8 cellular contexts compared by ENCODE assay signal in the genomic region with DNA sequence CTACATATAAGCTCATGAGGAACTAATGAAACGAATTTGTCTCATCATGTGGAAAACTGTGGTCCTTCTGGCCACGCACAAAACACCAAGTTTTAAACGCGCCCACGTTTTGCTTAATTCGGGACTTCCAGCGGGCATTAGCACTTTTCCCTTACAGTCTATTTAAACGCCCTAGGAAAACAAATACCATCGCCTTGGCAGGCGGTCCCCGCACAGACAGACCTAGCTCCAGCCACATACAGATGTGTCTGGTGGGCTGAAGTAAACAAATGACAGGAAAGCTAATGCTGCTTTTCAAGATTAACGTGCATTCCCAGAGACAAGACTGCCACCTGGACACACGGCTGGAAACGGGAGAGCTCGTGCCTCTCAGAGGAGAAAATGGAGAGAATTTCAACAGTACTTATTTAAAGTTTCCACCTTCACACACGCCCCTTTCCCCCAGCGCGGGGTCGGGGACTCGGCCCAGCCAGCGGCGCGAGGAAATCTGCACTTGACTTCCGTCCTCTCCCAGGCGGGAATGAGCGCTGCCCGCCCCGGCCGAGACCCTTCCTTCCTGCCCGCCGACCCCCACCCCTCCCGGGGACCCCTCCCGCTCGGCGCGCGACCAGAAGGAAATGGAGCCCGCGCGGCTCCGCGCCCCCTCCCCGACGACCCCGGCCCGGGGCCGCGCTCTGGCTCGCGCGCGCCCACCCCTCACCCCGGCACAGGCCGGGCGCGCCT. TPM values are rescaled to one million over a fixed set of nuclear protein-coding genes. Genes with fewer than 3 reads are reported as not detected.
DNase-seq lines count a peak whose midpoint lies in the region; ATAC-seq, FAIRE-seq and TF ChIP-seq lines count a peak whose summit lies in the region.

No MANE protein-coding gene starts in this region.

- TF ChIP-seq CTCF in astrocyte (IDR thresholded peaks at IDR 0.05; ENCODE audit: insufficient read depth, low read depth, low read length), result no peak
- no peak for TF ChIP-seq CTCF in retinal pigment epithelial cell (conservative IDR thresholded peaks at IDR 0.05; ENCODE audit: low read depth, low read length)

- peaks cover 17% of the 10 kb centered on the region for H3K4me1 ChIP-seq in astrocyte (ENCODE audit: insufficient read depth, low read length)

- peaks cover 53% of the 10 kb centered on the region for H3K79me2 ChIP-seq in astrocyte (ENCODE audit: insufficient read depth, low read length)

- no peak for ATAC-seq in GM19452 (IDR thresholded peaks at IDR 0.05; ENCODE audit: unreplicated experiment)

- no peaks in the 10 kb centered on the region for H3K27me3 ChIP-seq in astrocyte (ENCODE audit: insufficient read depth, low read length)

- H3K27ac ChIP-seq in SK-N-MC (no peak overlapping the region; the same call in 1 of the 2 replicates), astrocyte (ENCODE audit: low read depth, low read length) (peak overlapping the region; percentile 83)

- FAIRE-seq in astrocyte (lab: Jason Lieb, UNC), result peak; percentile 5

- H2AFZ ChIP-seq in astrocyte (ENCODE audit: low read depth, low read length), result peak overlapping the region; percentile 52

- H3K4me2 ChIP-seq in astrocyte (ENCODE audit: low read length), result peak overlapping the region; percentile 88

- peak overlapping the region; percentile 86 for H3K27ac Mint-ChIP-seq in astrocyte (ENCODE audit: unreplicated experiment)

- peaks cover 42% of the 10 kb centered on the region for H4K20me1 ChIP-seq in astrocyte (ENCODE audit: insufficient read depth, low read length)

- H3K36me3 Mint-ChIP-seq in astrocyte (ENCODE audit: low read depth, unreplicated experiment), result no peaks in the 10 kb centered on the region

- H3K4me3 Mint-ChIP-seq in astrocyte (ENCODE audit: unreplicated experiment), result peak overlapping the region; percentile 99

- H3K9me3 Mint-ChIP-seq in astrocyte (ENCODE audit: unreplicated experiment), result no peaks in the 10 kb centered on the region

- H3K36me3 ChIP-seq in SK-N-MC (ENCODE audit: insufficient read depth, low read length) (no peaks in the 10 kb centered on the region), astrocyte (ENCODE audit: insufficient read depth, low read length) (no peaks in the 10 kb centered on the region)

- peaks cover 2% of the 10 kb centered on the region for H3K27me3 Mint-ChIP-seq in astrocyte (ENCODE audit: low read depth, unreplicated experiment)

- H3K9ac ChIP-seq in SK-N-MC (ENCODE audit: insufficient read length) (peak overlapping the region; percentile 81), astrocyte (ENCODE audit: low read length) (peak overlapping the region; percentile 86)

- H3K9me3 ChIP-seq in SK-N-MC (ENCODE audit: low read depth, low read length), result no peaks in the 10 kb centered on the region
- H3K9me3 ChIP-seq in astrocyte (ENCODE audit: insufficient read depth, low read depth, low read length), result no peaks in the 10 kb centered on the region

- H3K4me1 Mint-ChIP-seq in astrocyte (ENCODE audit: low read depth, unreplicated experiment), result peaks cover 22% of the 10 kb centered on the region

- peak overlapping the region; percentile 90 for H3K4me3 ChIP-seq in SK-N-MC
- peak overlapping the region; percentile 77 for H3K4me3 ChIP-seq in astrocyte (ENCODE audit: insufficient read depth, low read depth, low read length)
- H3K4me3 ChIP-seq in retinal pigment epithelial cell (ENCODE audit: low read length), result peak overlapping the region; percentile 72

- DNase-seq in DMS53 (lab: John Stamatoyannopoulos, UW), result peak; percentile 55
- no peak for DNase-seq in DMS53 treated with DMSO at 0.1 percent for 48 hours (lab: John Stamatoyannopoulos, UW; ENCODE audit: unreplicated experiment)
- peak; percentile 82 for DNase-seq in HT-29 (ENCODE audit: low spot score)
- DNase-seq in SK-N-MC (ENCODE audit: low read depth, low spot score), result no peak
- no peak for DNase-seq in astrocyte (ENCODE audit: low read depth)
- DNase-seq in hypothalamus (lab: John Stamatoyannopoulos, UW), result peak in 28 of 51 donors; percentile 8 to 63 (median 28)
- DNase-seq in retinal pigment epithelial cell (ENCODE audit: low read depth), result no peak

RNA-seq across cellular contexts. Expression of gene USP12, which starts 0.9 kb away (rescaled TPM):
- total RNA-seq in HT-29 (2014; rRNA removed; shearing (Covaris generic)), result 18.7 and 19.4 TPM in 2 replicates
- 27.1 and 30.5 TPM in 2 replicates for total RNA-seq in astrocyte

Comparison
In these comparisons a context has a peak if more than half of its experiments do, and no peak if none do; other contexts are left out.
1. DNase-seq: peak in DMS53 (single experiment), HT-29 (single experiment) and hypothalamus (28 of 51); none in DMS53 treated with DMSO at 0.1 percent for 48 hours (single experiment), SK-N-MC (single experiment), astrocyte (single experiment) and retinal pigment epithelial cell (single experiment).
2. Peak in every context shown above with its lines, with median percentiles within 50 percentile points of each other: H3K4me3 ChIP-seq.